In the genomic region with DNA sequence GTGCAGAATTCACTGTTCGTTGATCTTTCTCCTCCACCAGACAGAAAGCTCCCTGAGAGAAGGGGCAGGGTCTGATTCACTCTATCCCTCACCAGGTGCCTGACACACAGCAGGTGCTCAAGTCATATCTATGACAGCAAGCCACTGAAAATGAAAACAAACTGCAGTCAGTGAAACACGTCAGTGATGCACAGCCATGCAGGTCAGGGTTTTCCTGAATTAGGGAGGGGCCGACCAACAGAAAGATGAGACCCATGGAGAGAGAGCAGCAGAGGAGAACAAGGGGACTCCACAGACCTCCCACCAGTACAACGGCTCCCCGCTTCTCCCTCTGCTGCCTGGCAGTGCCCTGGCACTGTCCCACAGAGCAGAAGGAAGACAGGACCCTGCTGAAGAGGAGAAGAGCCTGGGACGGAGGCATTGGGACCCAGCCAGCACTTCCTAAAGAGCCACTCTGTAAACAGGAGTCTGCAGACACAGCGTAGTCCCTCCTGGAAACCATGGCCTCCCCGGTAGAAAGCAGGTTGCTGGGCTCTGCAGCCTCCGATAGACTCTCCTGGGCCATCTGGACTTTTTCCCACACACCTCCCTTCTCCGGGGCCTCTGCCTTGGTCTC, we compare ENCODE assay signal across 10 cellular contexts. TPM values are rescaled to one million over a fixed set of nuclear protein-coding genes. Genes with fewer than 3 reads are reported as not detected.
A peak's percentile ranks its signal among the peaks of the same experiment; 100 is the strongest.
DNase-seq lines count a peak whose midpoint lies in the region; ATAC-seq and TF ChIP-seq lines count a peak whose summit lies in the region.
"Had no signal": no experiment of that assay in that cellular context is flagged by ENCODE, and none has a peak within 500 bp of the region (broad histone marks: within the 10 kb centered on the region; RNA-seq: fewer than 3 reads in every experiment).

No MANE protein-coding gene starts in this region.

- peaks cover 16% of the 10 kb centered on the region for H3K4me1 Mint-ChIP-seq in progenitor cell of endocrine pancreas (ENCODE audit: low read depth)

- no peaks in the 10 kb centered on the region for H3K27me3 Mint-ChIP-seq in progenitor cell of endocrine pancreas

- no peaks in the 10 kb centered on the region for H3K9me3 Mint-ChIP-seq in progenitor cell of endocrine pancreas (ENCODE audit: low read depth)

- peak; percentile 25 for ATAC-seq in GM21367 (IDR thresholded peaks at IDR 0.05; ENCODE audit: unreplicated experiment)

- peak; percentile 58 to 74 (median 74) for DNase-seq in NCI-H1417 (lab: John Stamatoyannopoulos, UW)
- DNase-seq in choroid plexus epithelial cell (ENCODE audit: low read depth): peak; percentile 58
- DNase-seq in progenitor cell of endocrine pancreas (ENCODE audit: low spot score, unreplicated experiment): no peak
- no peak for DNase-seq in NOMO-1 treated with dmso at 0.1 percent for 144 hours (lab: John Stamatoyannopoulos, UW; ENCODE audit: unreplicated experiment)
- no peak for DNase-seq in activated effector memory CD4-positive, alpha-beta T cell treated with Interleukin-2 at 50 U/mL for 16 hours
- no peak for DNase-seq in EL
- no peak for DNase-seq in posterior vena cava (ENCODE audit: low spot score)
- DNase-seq: activated effector memory CD4-positive, alpha-beta T cell treated with anti-CD3 and anti-CD28 coated beads, Interleukin-2, amount 50 U/mL, for 16 hours; KG1 had no signal

- intact Hi-C loops in posterior vena cava (cut with DNase I): no loop called here

- no peak for TF ChIP-seq CTCF in choroid plexus epithelial cell (conservative IDR thresholded peaks at IDR 0.05; ENCODE audit: low read depth, low read length)
- no peak for TF ChIP-seq CTCF in progenitor cell of endocrine pancreas (IDR thresholded peaks at IDR 0.05; ENCODE audit: unreplicated experiment)

- H3K36me3 Mint-ChIP-seq in progenitor cell of endocrine pancreas (ENCODE audit: insufficient read depth): peaks cover 10% of the 10 kb centered on the region

- H3K4me3 ChIP-seq in choroid plexus epithelial cell (ENCODE audit: low read depth, low read length): no peak overlapping the region

- H3K4me3 Mint-ChIP-seq in progenitor cell of endocrine pancreas (ENCODE audit: low read depth): no peak overlapping the region

- peak overlapping the region; percentile 86 for H3K27ac Mint-ChIP-seq in progenitor cell of endocrine pancreas

RNA-seq across cellular contexts. Expression of gene FAM53B, which starts 50.3 kb away (rescaled TPM):
- total RNA-seq in progenitor cell of endocrine pancreas: 36.8 and 39.8 TPM in 2 replicates
- 10 to 100 TPM; 15.6 to 21.4 TPM for total RNA-seq in posterior vena cava

Comparison
In these comparisons a context has a peak if more than half of its experiments do, and no peak if none do; other contexts are left out.
1. DNase-seq: peak in NCI-H1417 (3 of 3) and choroid plexus epithelial cell (single experiment); none in progenitor cell of endocrine pancreas (single experiment), NOMO-1 treated with dmso at 0.1 percent for 144 hours (single experiment), activated effector memory CD4-positive, alpha-beta T cell treated with Interleukin-2 at 50 U/mL for 16 hours (single experiment), EL (single experiment) and posterior vena cava (single experiment).